19 cellular contexts compared by ENCODE assay signal in the genomic region with DNA sequence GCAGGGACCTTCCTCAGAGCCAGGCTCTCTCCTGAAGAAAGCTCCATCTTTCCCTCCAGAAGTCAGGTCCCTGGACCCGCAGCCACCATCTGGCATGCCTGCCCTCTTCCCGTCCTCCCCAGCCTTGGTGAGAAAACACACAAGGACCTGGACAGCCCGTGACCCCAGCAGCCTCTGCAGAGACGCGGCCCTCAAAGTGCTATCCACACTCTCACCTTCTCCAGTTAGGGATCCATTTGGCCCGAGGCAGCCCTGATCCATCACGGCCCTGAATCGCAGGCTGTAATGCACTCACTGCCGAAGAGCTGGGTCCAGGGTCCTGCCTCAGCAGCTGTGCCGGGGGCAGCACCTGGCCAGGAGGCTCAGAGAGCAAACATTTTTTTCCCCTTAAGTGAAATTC.
DNase-seq lines count a peak whose midpoint lies in the region; ATAC-seq, FAIRE-seq and TF ChIP-seq lines count a peak whose summit lies in the region.
"Had no signal": no experiment of that assay in that cellular context is flagged by ENCODE, and none has a peak within 500 bp of the region (broad histone marks: within the 10 kb centered on the region; RNA-seq: fewer than 3 reads in every experiment).

No MANE protein-coding gene starts in this region.

- peak overlapping the region; percentile 11 for H4K91ac ChIP-seq in H1 (replicated peaks; ENCODE audit: insufficient read length, low read length)

- H2AFZ ChIP-seq in H1 (ENCODE audit: low read length) (no peak overlapping the region), hepatocyte (no peak overlapping the region)
- H2AFZ ChIP-seq: GM23248 had no signal

- DNase-seq in H1 (ENCODE audit: low read depth in 1 of 2, low spot score in 2 of 2) (no peak), neural crest cell (ENCODE audit: low read depth, low spot score) (no peak), erythroblast (lab: John Stamatoyannopoulos, UW) (no peak), hepatocyte (ENCODE audit: low spot score) (no peak)
- DNase-seq: ACHN; BE2C; CD4-positive, alpha-beta memory T cell; DMS153; GF-D8; GM23248; HFFc6; IMR-90 had no signal

- H2AK5ac ChIP-seq in H1 (ENCODE audit: low read depth, low read length) = no peak overlapping the region

- WGBS in H1 (ENCODE audit: extremely low coverage in 1 of 2, insufficient coverage in 1 of 2, insufficient read length in 1 of 2, insufficient replicate concordance in 2 of 2, low coverage in 1 of 2, low lambda C conversion rate in 2 of 2, missing lambda C conversion rate in 1 of 2), 2 experiments = 97% methylated on average over 10 of the region's 10 CpGs; no CpG with 5 or more reads in 1 of the 2 experiments
- WGBS in hepatocyte (ENCODE audit: low lambda C conversion rate, missing lambda C conversion rate) = 86% methylated on average over 10 of the region's 10 CpGs

- peak overlapping the region in 9 of 11 experiments; percentile 24 to 71 (median 53); a peak in 17 of 22 replicates for H3K4me2 ChIP-seq in BLaER1 treated with 17β-estradiol and CSF1 and Interleukin-3, amounts not matched to agents 10 nM and 100 nM
- H3K4me2 ChIP-seq in H1 (ENCODE audit: insufficient read depth in 1 of 2, low read depth in 2 of 2, low read length in 2 of 2) (no peak overlapping the region), hepatocyte (no peak overlapping the region)

- H3K27ac ChIP-seq in BLaER1 treated with 17β-estradiol and CSF1 and Interleukin-3, amounts not matched to agents 10 nM and 100 nM = peak overlapping the region in 4 of 11 experiments; percentile 47 to 76 (median 56); a peak in 7 of 22 replicates
- H3K27ac ChIP-seq in H1 (ENCODE audit: low read depth, low read length) (no peak overlapping the region), hepatocyte (no peak overlapping the region)
- H3K27ac ChIP-seq: GM23248 had no signal

- H3K4me3 ChIP-seq in BLaER1 treated with 17β-estradiol and CSF1 and Interleukin-3, amounts not matched to agents 10 nM and 100 nM = no peak overlapping the region
- H3K4me3 ChIP-seq in H1 (ENCODE audit: extremely low read depth in 1 of 4, insufficient read depth in 2 of 4, low read depth in 3 of 4, low read length in 4 of 4) (no peak overlapping the region), hepatocyte (no peak overlapping the region)
- H3K4me3 ChIP-seq: GM23248, K562 had no signal

- no peaks in the 10 kb centered on the region for H3K9me3 Mint-ChIP-seq in neural crest cell

- H3K56ac ChIP-seq in H1 (replicated peaks; ENCODE audit: insufficient read length, low read depth, low read length) = no peak overlapping the region

- H2BK12ac ChIP-seq in H1 (ENCODE audit: low read depth, low read length) = 0 out of 2 replicates have a peak overlapping the region, but pooled peaks have one; percentile 60

- no peaks in the 10 kb centered on the region for H3K27me3 Mint-ChIP-seq in neural crest cell (ENCODE audit: low read depth)

- no peak overlapping the region for H3K23ac ChIP-seq in H1 (ENCODE audit: insufficient read length)

- no peak overlapping the region for H2BK120ac ChIP-seq in H1 (replicated peaks; ENCODE audit: low read depth, low read length)

- no peak overlapping the region for H3K4me3 Mint-ChIP-seq in neural crest cell
- H3K4me3 Mint-ChIP-seq: CD14-positive monocyte; CD4-positive, alpha-beta memory T cell; HFFc6 had no signal

- no peaks in the 10 kb centered on the region for H3K9me2 ChIP-seq in hepatocyte (replicated peaks; ENCODE audit: insufficient read depth)

- peak overlapping the region; percentile 53; the same call in 1 of the 2 replicates for H4K8ac ChIP-seq in H1 (ENCODE audit: extremely low read depth, insufficient read depth, low read length)

- H3K79me2 ChIP-seq in H1 (ENCODE audit: control insufficient read depth in 1 of 2, insufficient read depth in 2 of 2, low read length in 2 of 2) (no peaks in the 10 kb centered on the region), hepatocyte (no peaks in the 10 kb centered on the region)

- peaks cover 2 to 95% (median 56%) of the 10 kb centered on the region in 10 experiments for H3K4me1 ChIP-seq in BLaER1 treated with 17β-estradiol and CSF1 and Interleukin-3, amounts not matched to agents 10 nM and 100 nM
- H3K4me1 ChIP-seq in H1 (replicated peaks in 1 of 4; ENCODE audit: control insufficient read depth in 3 of 4, insufficient read depth in 4 of 4, low read length in 3 of 4) (no peaks in the 10 kb centered on the region), hepatocyte (ENCODE audit: insufficient read depth) (peaks cover 4% of the 10 kb centered on the region)
- H3K4me1 ChIP-seq: BE2C had no signal

- no peak for TF ChIP-seq POLR2A in H1 (IDR thresholded peaks at IDR 0.05; ENCODE audit: control extremely low read depth in 1 of 2, low read depth in 2 of 2, low read length in 2 of 2)
- no peak for TF ChIP-seq POLR2A in erythroblast (IDR thresholded peaks at IDR 0.05; ENCODE audit: low read length)

- POLR2A ChIA-PET in H1 (lab: Charles Lee; ENCODE audit: partially characterized antibody) = interaction anchor here (0.6 kb wide), 1 partner anchor 68 kb away, joined by 3 read pairs; no protein-coding TSS in a partner anchor

- H3K27ac Mint-ChIP-seq in neural crest cell (ENCODE audit: unreplicated experiment) = peak overlapping the region; percentile 50
- H3K27ac Mint-ChIP-seq: CD4-positive, alpha-beta memory T cell; HFFc6 had no signal

- H4K5ac ChIP-seq in H1 (ENCODE audit: insufficient read length, low read depth, low read length) = no peak overlapping the region

- H2BK5ac ChIP-seq in H1 (ENCODE audit: low read depth, low read length) = no peak overlapping the region

- TF ChIP-seq CTCF in H1 (IDR thresholded peaks at IDR 0.05; ENCODE audit: control extremely low read depth in 1 of 3, insufficient read depth in 1 of 3, low read depth in 1 of 3, low read length in 3 of 3) = no peak
- no peak for TF ChIP-seq CTCF in neural crest cell (conservative IDR thresholded peaks at IDR 0.05)
- TF ChIP-seq CTCF in hepatocyte (IDR thresholded peaks at IDR 0.05; ENCODE audit: poor library complexity) = no peak

- peaks cover 0 to 27% (median 0%) of the 10 kb centered on the region in 11 experiments; a peak in 3 of 22 replicates for H4K20me1 ChIP-seq in BLaER1 treated with 17β-estradiol and CSF1 and Interleukin-3, amounts not matched to agents 10 nM and 100 nM
- H4K20me1 ChIP-seq in H1 (replicated peaks in 1 of 2; ENCODE audit: control insufficient read depth in 1 of 2, insufficient read depth in 2 of 2, low read length in 2 of 2) (peaks cover 0 to 5% of the 10 kb centered on the region in 2 experiments), hepatocyte (ENCODE audit: insufficient read depth, poor library complexity, severe bottlenecking) (no peaks in the 10 kb centered on the region)

- ATAC-seq in GM19035 (IDR thresholded peaks at IDR 0.05; ENCODE audit: unreplicated experiment) = no peak
- ATAC-seq: HCT116, K562 had no signal

- no peaks in the 10 kb centered on the region for H3K9me3 ChIP-seq in BLaER1 treated with 17β-estradiol and CSF1 and Interleukin-3, amounts not matched to agents 10 nM and 100 nM (replicated peaks in 1 of 11)
- no peaks in the 10 kb centered on the region for H3K9me3 ChIP-seq in H1 (ENCODE audit: insufficient read depth in 2 of 2, low read depth in 1 of 2, low read length in 1 of 2)
- no peaks in the 10 kb centered on the region for H3K9me3 ChIP-seq in hepatocyte (ENCODE audit: low read depth)
- H3K9me3 ChIP-seq: BE2C had no signal

- no peaks in the 10 kb centered on the region for H3K36me3 Mint-ChIP-seq in neural crest cell (ENCODE audit: low read depth)
- H3K36me3 Mint-ChIP-seq: CD14-positive monocyte; CD4-positive, alpha-beta memory T cell had no signal

- peak overlapping the region in 3 of 11 experiments; percentile 48 to 58 (median 57); a peak in 5 of 22 replicates for H3K9ac ChIP-seq in BLaER1 treated with 17β-estradiol and CSF1 and Interleukin-3, amounts not matched to agents 10 nM and 100 nM
- no peak overlapping the region for H3K9ac ChIP-seq in H1 (replicated peaks in 1 of 4; ENCODE audit: extremely low read depth in 1 of 4, low read depth in 3 of 4, low read length in 3 of 4)
- H3K9ac ChIP-seq: GM23248 had no signal

- H3K79me1 ChIP-seq in H1 (ENCODE audit: low read depth, low read length) = no peaks in the 10 kb centered on the region

- no peaks in the 10 kb centered on the region for H3K36me3 ChIP-seq in BLaER1 treated with 17β-estradiol and CSF1 and Interleukin-3, amounts not matched to agents 10 nM and 100 nM
- H3K36me3 ChIP-seq in H1 (ENCODE audit: control insufficient read depth in 2 of 4, insufficient read depth in 4 of 4, low read length in 3 of 4) (no peaks in the 10 kb centered on the region), hepatocyte (replicated peaks; ENCODE audit: insufficient read depth, low read depth) (no peaks in the 10 kb centered on the region)
- H3K36me3 ChIP-seq: BE2C had no signal

- no peak overlapping the region for H3K18ac ChIP-seq in H1 (ENCODE audit: extremely low read depth, low read length)

- H3K14ac ChIP-seq in H1 (ENCODE audit: insufficient read length) = no peak overlapping the region

- H2BK15ac ChIP-seq in H1 (ENCODE audit: low read length) = no peak overlapping the region

- no peaks in the 10 kb centered on the region for H3K23me2 ChIP-seq in H1 (ENCODE audit: low read depth, low read length)

- no peak for FAIRE-seq in H1 (lab: Jason Lieb, UNC)
- FAIRE-seq: H54, HTR-8/SVneo, K562 had no signal

- no peak for TF ChIP-seq EP300 in H1 (IDR thresholded peaks at IDR 0.05; ENCODE audit: borderline replicate concordance in 1 of 2, low read depth in 2 of 2, low read length in 2 of 2)

- CTCF ChIA-PET in H1 (lab: Charles Lee; ENCODE audit: partially characterized antibody) = interaction anchor here (0.7 to 2.4 kb wide), 6 partner anchors 9 to 140 kb away, joined by 3 to 18 read pairs (median 4); no protein-coding TSS in a partner anchor

- no peak overlapping the region for H2BK20ac ChIP-seq in H1 (ENCODE audit: low read length)

- no peak for TF ChIP-seq RAD21 in H1 (IDR thresholded peaks at IDR 0.05 in 1 of 2, conservative IDR thresholded peaks at IDR 0.05 in 1 of 2; ENCODE audit: low read depth in 2 of 2, low read length in 2 of 2)

- H3K4me1 Mint-ChIP-seq in neural crest cell = peaks cover 9% of the 10 kb centered on the region
- H3K4me1 Mint-ChIP-seq: CD14-positive monocyte; CD4-positive, alpha-beta memory T cell had no signal

- no peak overlapping the region for H3K4ac ChIP-seq in H1 (replicated peaks; ENCODE audit: insufficient read length, low read depth, low read length)

- no peaks in the 10 kb centered on the region for H3K27me3 ChIP-seq in BLaER1 treated with 17β-estradiol and CSF1 and Interleukin-3, amounts not matched to agents 10 nM and 100 nM
- H3K27me3 ChIP-seq in H1 (replicated peaks in 1 of 4; ENCODE audit: control insufficient read depth in 3 of 4, extremely low read depth in 1 of 4, insufficient read depth in 3 of 4, low read length in 3 of 4) (no peaks in the 10 kb centered on the region; a peak in 1 of 7 replicates), hepatocyte (no peaks in the 10 kb centered on the region)
- H3K27me3 ChIP-seq: BE2C had no signal

TF ChIP-seq in H1, 55 proteins besides CTCF, POLR2A, EP300 and RAD21 (continues in another document):
- TF ChIP-seq RXRA (IDR thresholded peaks at IDR 0.05; ENCODE audit: insufficient read depth, low read depth, low read length) = no peak
- no peak for TF ChIP-seq BCL11A (IDR thresholded peaks at IDR 0.05; ENCODE audit: low read depth in 2 of 2, low read length in 2 of 2)
- TF ChIP-seq SP2 (IDR thresholded peaks at IDR 0.05; ENCODE audit: low read length) = no peak
- no peak for TF ChIP-seq ZNF274 (IDR thresholded peaks at IDR 0.05; ENCODE audit: borderline replicate concordance, extremely low read depth, low read length)

Comparison
In these comparisons a context has a peak if more than half of its experiments do, and no peak if none do; other contexts are left out.
1. H3K4me2 ChIP-seq: peak in BLaER1 treated with 17β-estradiol and CSF1 and Interleukin-3, amounts not matched to agents 10 nM and 100 nM (9 of 11); none in H1 (0 of 2) and hepatocyte (single experiment).